19 cellular contexts compared by ENCODE assay signal in the genomic region with DNA sequence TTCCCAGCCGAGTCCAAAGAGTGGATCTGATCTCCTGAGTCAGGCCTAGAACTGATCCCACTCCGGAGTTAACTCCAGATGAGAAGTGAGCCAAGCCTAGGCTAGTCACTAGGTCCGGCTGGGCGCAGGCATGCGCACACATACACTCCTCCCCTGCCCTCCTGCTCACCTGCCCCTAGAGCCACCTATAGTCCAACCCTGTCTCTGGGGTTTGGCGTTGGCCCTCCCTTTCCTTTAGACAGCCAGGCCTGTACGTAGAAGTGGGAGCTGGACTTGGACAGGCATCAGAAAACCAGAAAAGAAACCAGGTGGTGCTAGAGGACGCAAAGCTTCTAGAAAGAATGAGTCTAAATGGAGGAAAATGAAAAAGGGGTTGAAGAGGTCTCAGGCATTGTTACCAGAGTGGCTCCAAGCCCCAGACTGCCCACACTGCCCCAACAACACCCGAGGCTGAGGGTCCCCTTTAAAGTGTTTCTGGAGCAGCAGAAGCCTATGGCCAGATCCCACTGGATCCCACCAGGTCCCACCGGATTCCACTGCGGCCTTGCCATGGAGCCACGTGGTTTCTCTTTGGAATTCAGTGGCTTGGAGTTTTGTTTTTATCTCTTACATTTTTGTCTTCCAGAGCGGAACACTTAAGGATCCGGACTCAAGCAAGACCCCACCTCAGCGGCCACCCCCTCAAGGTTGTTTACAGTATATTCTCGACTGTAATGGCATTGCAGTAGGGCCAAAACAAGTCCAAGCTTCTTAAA. TPM values are rescaled to one million over a fixed set of nuclear protein-coding genes. Genes with fewer than 3 reads are reported as not detected.
"Had no signal": no experiment of that assay in that cellular context is flagged by ENCODE, and none has a peak within 500 bp of the region (broad histone marks: within the 10 kb centered on the region; RNA-seq: fewer than 3 reads in every experiment).

No MANE protein-coding gene starts in this region.

- H3K27me3 Mint-ChIP-seq: stimulated activated memory B cell treated with anti-CD40 and anti-IgM and Interleukin-4, amounts not matched to agents 10 μg/mL and 1 μg/mL and 100 μg/mL, for 72 hours had no signal

- H3K36me3 Mint-ChIP-seq: natural killer cell; stimulated activated memory B cell treated with anti-CD40 and anti-IgM and Interleukin-4, amounts not matched to agents 10 μg/mL and 1 μg/mL and 100 μg/mL, for 72 hours had no signal

- DNase-seq: activated CD4-positive, alpha-beta T cell treated with anti-CD3 and anti-CD28 coated beads, Interleukin-2, amount 50 U/mL, for 1 hour; activated CD8-positive, alpha-beta memory T cell treated with anti-CD3 and anti-CD28 coated beads for 24 hours; activated naive CD4-positive, alpha-beta T cell; aorta; cortex of kidney; effector CD8-positive, alpha-beta T cell; foreskin keratinocyte; head of caudate nucleus; kidney glomerular epithelial cell; mesendoderm; natural killer cell; stimulated activated CD4-positive, alpha-beta T cell treated with anti-CD3 and anti-CD28 coated beads, Interleukin-12 subunit alpha, Interleukin-12 subunit beta, amount 100 ng/mL, for 4 hours; stimulated activated CD4-positive, alpha-beta T cell treated with anti-CD3 and anti-CD28 coated beads, Interleukin-2, amount 100 ng/mL, for 24 hours; tibial artery had no signal

- ATAC-seq: activated CD4-positive, CD25-positive, alpha-beta regulatory T cell treated with anti-CD3 and anti-CD28 coated beads, Interleukin-2, amount 50 U/mL, for 24 hours; foreskin keratinocyte; natural killer cell; stimulated activated memory B cell treated with anti-CD40 and anti-IgM and Interleukin-4, amounts not matched to agents 10 μg/mL and 1 μg/mL and 100 μg/mL, for 72 hours had no signal

- H3K9me3 ChIP-seq: tibial artery, vagina had no signal

- H3K36me3 ChIP-seq: tibial artery, vagina had no signal

- H3K9me3 Mint-ChIP-seq: natural killer cell; stimulated activated memory B cell treated with anti-CD40 and anti-IgM and Interleukin-4, amounts not matched to agents 10 μg/mL and 1 μg/mL and 100 μg/mL, for 72 hours had no signal

- H3K4me3 Mint-ChIP-seq: activated T-helper 1 cell treated with anti-CD3 and anti-CD28 coated beads, Interleukin-12 subunit alpha, Interleukin-12 subunit beta, Interleukin-2, Interleukin-4 antibody, amounts not matched to agents 30 ng/mL and 10 ng/mL and 1 ng/mL, durations not matched to agents 14 hours and 24 hours and 36 hours; natural killer cell; stimulated activated memory B cell treated with anti-CD40 and anti-IgM and Interleukin-4, amounts not matched to agents 10 μg/mL and 1 μg/mL and 100 μg/mL, for 72 hours had no signal

- H3K27me3 ChIP-seq: foreskin keratinocyte, tibial artery, vagina had no signal

- H3K27ac ChIP-seq: foreskin keratinocyte, tibial artery, vagina had no signal

- H3K4me3 ChIP-seq: tibial artery, vagina had no signal

- H3K27ac Mint-ChIP-seq: natural killer cell had no signal

RNA-seq across cellular contexts. Expression of gene TIMP4, which starts 24.2 kb away (rescaled TPM):
- total RNA-seq: activated T-helper 1 cell treated with anti-CD3 and anti-CD28 coated beads, Interleukin-12 subunit alpha, Interleukin-12 subunit beta, Interleukin-2, Interleukin-4 antibody, amounts not matched to agents 30 ng/mL and 10 ng/mL and 1 ng/mL, durations not matched to agents 14 hours and 24 hours and 36 hours; foreskin keratinocyte; natural killer cell; T-helper 2 cell treated with Interferon-gamma antibody and Interleukin-4, amounts not matched to agents 100 ng/mL and 5 ng/mL, for 36 hours had no signal
